In genomic region chr1:222465211-222466041, GRCh38 we compare ENCODE assay signal across 1 cellular context.
TF ChIP-seq lines count a peak whose summit lies in the region.

No MANE protein-coding gene starts in this region.

TF ChIP-seq in HepG2, 621 proteins besides CTCF, POLR2A, EP300 and RAD21 (continued from another document and continues in another):
- TF ChIP-seq ZNF577 (CRISPR knock-in tag; IDR thresholded peaks at IDR 0.05; ENCODE audit: borderline replicate concordance, low read depth) = 0 out of 2 replicates have a peak, but pooled peaks have one; percentile 60
- peak; percentile 77; the same call in 1 of the 2 replicates for TF ChIP-seq ZNF431 (CRISPR knock-in tag; IDR thresholded peaks at IDR 0.05; ENCODE audit: borderline replicate concordance, low read depth)
- peak; percentile 96 for TF ChIP-seq ZNF782 (CRISPR knock-in tag; IDR thresholded peaks at IDR 0.05; ENCODE audit: borderline replicate concordance)
- TF ChIP-seq KAT8 (CRISPR knock-in tag; IDR thresholded peaks at IDR 0.05) = peak; percentile 78; the same call in 1 of the 2 replicates
- peak; percentile 88; the same call in 1 of the 2 replicates for TF ChIP-seq ZZZ3 (CRISPR knock-in tag; IDR thresholded peaks at IDR 0.05; ENCODE audit: borderline replicate concordance)
- 0 out of 2 replicates have a peak, but pooled peaks have one; percentile 63 for TF ChIP-seq ZBTB37 (CRISPR knock-in tag; IDR thresholded peaks at IDR 0.05)
- TF ChIP-seq TRIM22 (IDR thresholded peaks at IDR 0.05) = no peak
- TF ChIP-seq SRY (CRISPR knock-in tag; IDR thresholded peaks at IDR 0.05) = peak; percentile 35; the same call in 1 of the 2 replicates
- peak; percentile 25; the same call in 1 of the 2 replicates for TF ChIP-seq ZNF333 (CRISPR knock-in tag; IDR thresholded peaks at IDR 0.05; ENCODE audit: borderline replicate concordance)
- TF ChIP-seq RXRA (CRISPR knock-in tag; IDR thresholded peaks at IDR 0.05) = peak; percentile 69
- TF ChIP-seq PITX1 (CRISPR knock-in tag; IDR thresholded peaks at IDR 0.05) = peak; percentile 64; the same call in 1 of the 2 replicates
- TF ChIP-seq THAP11 (CRISPR knock-in tag; IDR thresholded peaks at IDR 0.05) = peak; percentile 78
- no peak for TF ChIP-seq SRF (IDR thresholded peaks at IDR 0.05; ENCODE audit: low read depth, low read length)
- TF ChIP-seq BRD4 (CRISPR knock-in tag; IDR thresholded peaks at IDR 0.05) = peak; percentile 89
- TF ChIP-seq MLLT10 (CRISPR knock-in tag; IDR thresholded peaks at IDR 0.05) = no peak
- no peak for TF ChIP-seq ADNP (CRISPR knock-in tag; IDR thresholded peaks at IDR 0.05)
- TF ChIP-seq ZXDC (CRISPR knock-in tag; IDR thresholded peaks at IDR 0.05) = peak; percentile 89
- TF ChIP-seq ARID2 (CRISPR knock-in tag; IDR thresholded peaks at IDR 0.05; ENCODE audit: borderline replicate concordance) = no peak
- TF ChIP-seq SNAI1 (CRISPR knock-in tag; IDR thresholded peaks at IDR 0.05; ENCODE audit: borderline replicate concordance) = no peak
- no peak for TF ChIP-seq ZNF672 (CRISPR knock-in tag; IDR thresholded peaks at IDR 0.05)
- TF ChIP-seq ZNF383 (CRISPR knock-in tag; IDR thresholded peaks at IDR 0.05; ENCODE audit: borderline replicate concordance) = peak; percentile 76
- TF ChIP-seq ZFP90 (CRISPR knock-in tag; IDR thresholded peaks at IDR 0.05; ENCODE audit: borderline replicate concordance) = no peak; the same call in 1 of the 2 replicates
- peak; percentile 43; the same call in 1 of the 2 replicates for TF ChIP-seq ZSCAN22 (CRISPR knock-in tag; IDR thresholded peaks at IDR 0.05)
- peak; percentile 98 for TF ChIP-seq KLF6 (CRISPR knock-in tag; IDR thresholded peaks at IDR 0.05)
- TF ChIP-seq CEBPZ (IDR thresholded peaks at IDR 0.05; ENCODE audit: low read length) = no peak
- TF ChIP-seq ZNF816 (CRISPR knock-in tag; IDR thresholded peaks at IDR 0.05; ENCODE audit: borderline replicate concordance) = no peak; the same call in 1 of the 2 replicates
- TF ChIP-seq ZNF251 (CRISPR knock-in tag; IDR thresholded peaks at IDR 0.05) = no peak
- TF ChIP-seq CSRNP2 (CRISPR knock-in tag; conservative IDR thresholded peaks at IDR 0.05; ENCODE audit: low read depth) = no peak
- TF ChIP-seq GABPB1 (CRISPR knock-in tag; IDR thresholded peaks at IDR 0.05) = peak; percentile 83
- peak; percentile 63 for TF ChIP-seq PAXIP1 (CRISPR knock-in tag; conservative IDR thresholded peaks at IDR 0.05)
- no peak for TF ChIP-seq GATA4 (IDR thresholded peaks at IDR 0.05; ENCODE audit: borderline replicate concordance, low read depth)
- TF ChIP-seq MXD1 (CRISPR knock-in tag; IDR thresholded peaks at IDR 0.05) = peak; percentile 97
- TF ChIP-seq SMC3 (IDR thresholded peaks at IDR 0.05; ENCODE audit: low read length) = peak; percentile 23; the same call in 1 of the 2 replicates
- TF ChIP-seq RXRB (CRISPR knock-in tag; IDR thresholded peaks at IDR 0.05; ENCODE audit: borderline replicate concordance) = peak; percentile 77
- peak; percentile 49; the same call in 1 of the 2 replicates for TF ChIP-seq ZNF710 (CRISPR knock-in tag; IDR thresholded peaks at IDR 0.05; ENCODE audit: borderline replicate concordance)
- TF ChIP-seq RORA (CRISPR knock-in tag; IDR thresholded peaks at IDR 0.05) = no peak
- TF ChIP-seq DRAP1 (CRISPR knock-in tag; IDR thresholded peaks at IDR 0.05) = peak; percentile 84
- TF ChIP-seq CHD4 (IDR thresholded peaks at IDR 0.05; ENCODE audit: borderline replicate concordance, low read length) = no peak; the same call in 1 of the 2 replicates
- peak; percentile 74 for TF ChIP-seq AFF4 (CRISPR knock-in tag; IDR thresholded peaks at IDR 0.05)
